36 cellular contexts compared by ENCODE assay signal in genomic region chr11:71182791-71183556, GRCh38.
DNase-seq lines count a peak whose midpoint lies in the region; ATAC-seq, FAIRE-seq and TF ChIP-seq lines count a peak whose summit lies in the region.
"Had no signal": no experiment of that assay in that cellular context is flagged by ENCODE, and none has a peak within 500 bp of the region (broad histone marks: within the 10 kb centered on the region; RNA-seq: fewer than 3 reads in every experiment).

No MANE protein-coding gene starts in this region.

- no peak overlapping the region for H3K4me2 ChIP-seq in HepG2 (ENCODE audit: low read depth, low read length)

- H3K27ac Mint-ChIP-seq in effector memory CD8-positive, alpha-beta T cell = no peak overlapping the region
- H3K27ac Mint-ChIP-seq: activated CD4-positive, alpha-beta T cell treated with anti-CD3 and anti-CD28 coated beads, Interleukin-2, amount 10 ng/mL, durations not matched to agents 24 days and 14 days; activated naive CD4-positive, alpha-beta T cell treated with anti-CD3 and anti-CD28 coated beads, Interleukin-2, amount 50 U/mL, for 72 hours; activated T-helper 2 cell treated with anti-CD3 and anti-CD28 coated beads, Interferon-gamma antibody, Interleukin-2, Interleukin-4, amounts not matched to agents 10 μg/mL and 5 μg/mL and 100 μg/mL, durations not matched to agents 14 hours and 24 hours and 36 hours; CD8-positive, alpha-beta memory T cell had no signal

- H3K27me3 Mint-ChIP-seq in effector memory CD8-positive, alpha-beta T cell = peaks cover 21 to 26% of the 10 kb centered on the region in 2 donors

- no peak for TF ChIP-seq POLR2A in right lobe of liver (IDR thresholded peaks at IDR 0.05)
- no peak for TF ChIP-seq POLR2A in HepG2 (IDR thresholded peaks at IDR 0.05; ENCODE audit: insufficient read depth in 1 of 2, low read depth in 2 of 2, low read length in 2 of 2)

- H3K9me3 ChIP-seq in right lobe of liver (no peaks in the 10 kb centered on the region), HepG2 (ENCODE audit: low read length) (no peaks in the 10 kb centered on the region)
- H3K9me3 ChIP-seq: MG63, thyroid gland had no signal

- H3K4me3 Mint-ChIP-seq in effector memory CD8-positive, alpha-beta T cell = no peak overlapping the region
- H3K4me3 Mint-ChIP-seq: activated CD4-positive, alpha-beta T cell treated with anti-CD3 and anti-CD28 coated beads, Interleukin-2, amount 10 ng/mL, durations not matched to agents 24 days and 14 days; CD8-positive, alpha-beta memory T cell had no signal

- BruUV-seq in HepG2 (replicated peaks; lab: Mats Ljungman, UMichigan) = no TSS peak

- no peaks in the 10 kb centered on the region for H3K27me3 ChIP-seq in right lobe of liver
- no peaks in the 10 kb centered on the region for H3K27me3 ChIP-seq in HepG2 (ENCODE audit: control insufficient read depth in 1 of 2, insufficient read depth in 2 of 2, low read length in 2 of 2)
- H3K27me3 ChIP-seq: brain microvascular endothelial cell, MG63, thyroid gland had no signal

- no peaks in the 10 kb centered on the region for H3K9me3 Mint-ChIP-seq in effector memory CD8-positive, alpha-beta T cell
- H3K9me3 Mint-ChIP-seq: activated naive CD4-positive, alpha-beta T cell treated with anti-CD3 and anti-CD28 coated beads, Interleukin-2, amount 50 U/mL, for 72 hours; activated T-helper 2 cell treated with anti-CD3 and anti-CD28 coated beads, Interferon-gamma antibody, Interleukin-2, Interleukin-4, amounts not matched to agents 10 μg/mL and 5 μg/mL and 100 μg/mL, durations not matched to agents 14 hours and 24 hours and 36 hours; CD8-positive, alpha-beta memory T cell had no signal

- peaks cover 0 to 2% of the 10 kb centered on the region in 2 donors for H3K4me1 Mint-ChIP-seq in effector memory CD8-positive, alpha-beta T cell (ENCODE audit: low read depth in 2 of 2)
- H3K4me1 Mint-ChIP-seq: activated CD4-positive, alpha-beta T cell treated with anti-CD3 and anti-CD28 coated beads, Interleukin-2, amount 10 ng/mL, durations not matched to agents 24 days and 14 days; CD8-positive, alpha-beta memory T cell had no signal

- intact Hi-C loops in right lobe of liver (cut with DNase I) (no loop called here), HepG2 (cut with micrococcal nuclease; ENCODE audit: unreplicated experiment) (no loop called here)

- TF ChIP-seq EP300 in HepG2 (IDR thresholded peaks at IDR 0.05; ENCODE audit: low read depth in 2 of 2, low read length in 2 of 2) (no peak), HepG2 (CRISPR knock-in tag; IDR thresholded peaks at IDR 0.05; ENCODE audit: borderline replicate concordance) (no peak)

- POLR2A ChIA-PET in HepG2 (lab: Yijun Ruan, JAX) = no interaction called here

- peaks cover 53% of the 10 kb centered on the region for H3K79me2 ChIP-seq in HepG2 (ENCODE audit: insufficient read depth, low read length)

- CTCF ChIA-PET in HepG2 (lab: Yijun Ruan, JAX; ENCODE audit: low intra/inter-chr PET ratio, low total read pairs) = no interaction called here

- in situ Hi-C loops in HepG2 (cut with HindIII; ENCODE audit: extremely low pct_ligation_motif_present, low pct_unique_long_range_greater_than_20kb) = no loop called here

- ATAC-seq in right lobe of liver = no peak
- no peak for ATAC-seq in HepG2
- ATAC-seq in HG02588 (IDR thresholded peaks at IDR 0.05; ENCODE audit: unreplicated experiment) = no peak
- no peak for ATAC-seq in effector memory CD8-positive, alpha-beta T cell (replicated peaks)
- ATAC-seq: activated naive CD4-positive, alpha-beta T cell treated with anti-CD3 and anti-CD28 coated beads, Interleukin-2, amount 50 U/mL, for 72 hours; Panc1; right cardiac atrium had no signal

- DNase-seq in right lobe of liver = peak in 2 of 3 donors; percentile 18
- no peak for DNase-seq in HepG2 (ENCODE audit: low spot score)
- DNase-seq in NCI-H510A treated with DMSO at 0.1 percent for 48 hours (lab: John Stamatoyannopoulos, UW) = peak; percentile 68
- DNase-seq in islet precursor cell = peak; percentile 35
- DNase-seq in Ammon's horn (ENCODE audit: low spot score) = no peak
- no peak for DNase-seq in effector memory CD8-positive, alpha-beta T cell
- DNase-seq in NCI-H226 = no peak
- DNase-seq: ACHN; activated CD4-positive, alpha-beta T cell treated with anti-CD3 and anti-CD28 coated beads, Interleukin-2, amount 10 ng/mL, durations not matched to agents 24 days and 14 days; activated CD8-positive, alpha-beta memory T cell treated with anti-CD3 and anti-CD28 coated beads for 24 hours; activated T-cell treated with anti-CD3 and anti-CD28 coated beads for 4 hours; amygdala; brain microvascular endothelial cell; CD8-positive, alpha-beta memory T cell; DMS 273 treated with DMSO at 0.1 percent for 48 hours; KG1; left ventricle myocardium inferior; mesendoderm; MG63; NCI-H146; NCI-H2107; NCI-H526; right cardiac atrium; stimulated activated CD4-positive, alpha-beta T cell treated with anti-CD3 and anti-CD28 coated beads, Interleukin-12 subunit alpha, Interleukin-12 subunit beta, amount 100 ng/mL, for 4 hours; stimulated activated CD4-positive, alpha-beta T cell treated with anti-CD3 and anti-CD28 coated beads, Interleukin-4, amount 100 ng/mL, for 1 hour; T-helper 9 cell; thyroid gland; WERI-Rb-1 had no signal

- TF ChIP-seq CTCF in right lobe of liver (IDR thresholded peaks at IDR 0.05) (no peak), HepG2 (CRISPR knock-in tag; IDR thresholded peaks at IDR 0.05) (no peak)

- TF ChIP-seq RAD21 in HepG2 (CRISPR knock-in tag; IDR thresholded peaks at IDR 0.05) = no peak

- H3K4me1 ChIP-seq in right lobe of liver (peaks cover 0 to 15% (median 6%) of the 10 kb centered on the region in 4 donors), HepG2 (ENCODE audit: insufficient read depth, low read length) (peaks cover 33% of the 10 kb centered on the region)
- H3K4me1 ChIP-seq: left ventricle myocardium inferior, thyroid gland had no signal

- no peak for FAIRE-seq in HepG2 (lab: Jason Lieb, UNC)
- FAIRE-seq: GM12892, H54 had no signal

- H2AFZ ChIP-seq in HepG2 (ENCODE audit: low read length) = no peak overlapping the region

- H4K20me1 ChIP-seq in HepG2 (ENCODE audit: insufficient read depth, low read length) = peaks cover 48% of the 10 kb centered on the region

- no peak overlapping the region for H3K4me3 ChIP-seq in right lobe of liver
- no peak overlapping the region for H3K4me3 ChIP-seq in HepG2 (replicated peaks in 1 of 3; ENCODE audit: insufficient read depth in 1 of 3, low read depth in 2 of 3, low read length in 3 of 3)
- H3K4me3 ChIP-seq: left ventricle myocardium inferior, MG63, thyroid gland had no signal

- 90% methylated on average over 9 of the region's 13 CpGs for WGBS in right lobe of liver (ENCODE audit: insufficient coverage, low coverage, low lambda C conversion rate, missing lambda C conversion rate)
- whole genome bisulfite sequencing in HepG2 (ENCODE audit: low lambda C conversion rate) = 94% methylated on average over 12 of the region's 13 CpGs

- H3K27ac ChIP-seq in right lobe of liver = no peak overlapping the region
- H3K27ac ChIP-seq in HepG2 (ENCODE audit: extremely low read length, insufficient read depth, low read length) = no peak overlapping the region
- H3K27ac ChIP-seq: brain microvascular endothelial cell, epithelial cell of prostate, HL-60, left ventricle myocardium inferior, thyroid gland, WERI-Rb-1 had no signal

- no peaks in the 10 kb centered on the region for H3K36me3 ChIP-seq in right lobe of liver
- peaks cover 7 to 42% of the 10 kb centered on the region in 2 experiments; a peak in 4 of 5 replicates for H3K36me3 ChIP-seq in HepG2 (replicated peaks in 1 of 2; ENCODE audit: control insufficient read depth in 1 of 2, insufficient read depth in 2 of 2, low read length in 2 of 2)
- H3K36me3 ChIP-seq: brain microvascular endothelial cell, left ventricle myocardium inferior, MG63, thyroid gland, WERI-Rb-1 had no signal

- H3K36me3 Mint-ChIP-seq in effector memory CD8-positive, alpha-beta T cell (ENCODE audit: insufficient read depth) = no peaks in the 10 kb centered on the region
- H3K36me3 Mint-ChIP-seq: activated naive CD4-positive, alpha-beta T cell treated with anti-CD3 and anti-CD28 coated beads, Interleukin-2, amount 50 U/mL, for 72 hours; CD8-positive, alpha-beta memory T cell had no signal

- H3K9ac ChIP-seq in HepG2 (ENCODE audit: insufficient read depth, low read depth, low read length) = no peak overlapping the region

TF ChIP-seq in HepG2, 621 proteins besides CTCF, POLR2A, EP300 and RAD21:
- no peak for TF ChIP-seq PAX8 (CRISPR knock-in tag; IDR thresholded peaks at IDR 0.05; ENCODE audit: borderline replicate concordance)

Comparison
In these comparisons a context has a peak if more than half of its experiments do, and no peak if none do; other contexts are left out.
1. DNase-seq: peak in right lobe of liver (2 of 3), NCI-H510A treated with DMSO at 0.1 percent for 48 hours (single experiment) and islet precursor cell (single experiment); none in HepG2 (single experiment), Ammon's horn (single experiment), effector memory CD8-positive, alpha-beta T cell (0 of 3) and NCI-H226 (single experiment).